Comparison of ENCODE assay signal across 8 cellular contexts in the genomic region with DNA sequence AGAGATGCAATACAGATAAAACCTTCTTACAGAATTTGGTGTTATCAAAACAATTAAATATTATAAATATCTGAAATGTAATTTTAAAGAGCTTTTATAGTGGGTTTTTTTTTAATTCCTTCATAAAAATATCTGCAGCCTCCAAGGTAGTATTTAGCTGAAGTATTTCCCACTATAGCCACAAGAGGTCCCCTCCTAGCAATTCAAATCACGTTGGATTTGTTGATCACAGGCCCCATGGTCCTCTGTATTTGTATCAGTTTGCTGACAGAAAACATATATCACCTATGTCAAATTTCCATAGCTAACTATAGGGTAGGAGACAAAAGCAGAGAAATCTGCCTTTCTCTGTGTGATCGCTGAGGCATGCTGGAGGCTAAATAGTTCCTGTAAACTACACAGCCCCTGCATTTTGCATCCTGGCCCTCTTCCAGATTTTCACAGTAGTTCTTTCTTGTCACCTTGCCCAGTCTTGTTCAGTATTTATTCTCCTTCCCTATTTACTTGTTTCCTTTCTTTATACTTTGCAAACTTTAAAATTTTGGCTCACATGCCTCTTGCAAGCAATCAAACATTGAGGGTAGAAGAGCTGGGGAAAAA. TPM values are rescaled to one million over a fixed set of nuclear protein-coding genes. Genes with fewer than 3 reads are reported as not detected.
DNase-seq lines count a peak whose midpoint lies in the region; ATAC-seq and TF ChIP-seq lines count a peak whose summit lies in the region.

No MANE protein-coding gene starts in this region.

- H3K4me3 Mint-ChIP-seq in nephron progenitor cell, result no peak overlapping the region
- H3K4me3 Mint-ChIP-seq in activated T-helper 2 cell treated with anti-CD3 and anti-CD28 coated beads, Interferon-gamma antibody, Interleukin-2, Interleukin-4, amounts not matched to agents 10 μg/mL and 5 μg/mL and 100 μg/mL, durations not matched to agents 14 hours and 24 hours and 36 hours (ENCODE audit: low read depth), result no peak overlapping the region

- intact Hi-C loops in esophagus squamous epithelium (cut with DNase I), result loop anchor here (5.0 kb wide), 1 partner anchor 85 kb away; no protein-coding TSS in a partner anchor
- intact Hi-C loops in activated T-helper 2 cell treated with anti-CD3 and anti-CD28 coated beads, Interferon-gamma antibody, Interleukin-2, Interleukin-4, amounts not matched to agents 10 μg/mL and 5 μg/mL and 100 μg/mL, durations not matched to agents 14 hours and 24 hours and 36 hours (cut with micrococcal nuclease), result loop anchor here (1.0 kb wide), 1 partner anchor 83 kb away; no protein-coding TSS in a partner anchor

- H3K27me3 Mint-ChIP-seq in nephron progenitor cell (ENCODE audit: low read depth, poor library complexity), result peaks cover 4% of the 10 kb centered on the region
- peaks cover 41% of the 10 kb centered on the region for H3K27me3 Mint-ChIP-seq in activated T-helper 2 cell treated with anti-CD3 and anti-CD28 coated beads, Interferon-gamma antibody, Interleukin-2, Interleukin-4, amounts not matched to agents 10 μg/mL and 5 μg/mL and 100 μg/mL, durations not matched to agents 14 hours and 24 hours and 36 hours (ENCODE audit: low read depth)

- TF ChIP-seq POLR2A in esophagus squamous epithelium (IDR thresholded peaks at IDR 0.05), result no peak

- H3K27me3 ChIP-seq in Karpas-422 (ENCODE audit: low read length) (no peaks in the 10 kb centered on the region; the same call in 1 of the 2 replicates), esophagus squamous epithelium (no peaks in the 10 kb centered on the region)

- H3K27ac ChIP-seq in 22Rv1 (peak overlapping the region; percentile 22; the same call in 1 of the 2 replicates), Karpas-422 (ENCODE audit: low read length) (no peak overlapping the region), esophagus squamous epithelium (no peak overlapping the region)

- no peaks in the 10 kb centered on the region for H3K79me2 ChIP-seq in Karpas-422 (ENCODE audit: low read length)

- peaks cover 32% of the 10 kb centered on the region for H3K9me3 Mint-ChIP-seq in nephron progenitor cell
- H3K9me3 Mint-ChIP-seq in activated T-helper 2 cell treated with anti-CD3 and anti-CD28 coated beads, Interferon-gamma antibody, Interleukin-2, Interleukin-4, amounts not matched to agents 10 μg/mL and 5 μg/mL and 100 μg/mL, durations not matched to agents 14 hours and 24 hours and 36 hours, result no peaks in the 10 kb centered on the region

- peak; percentile 89 for ATAC-seq in GM21737 (IDR thresholded peaks at IDR 0.05; ENCODE audit: unreplicated experiment)
- ATAC-seq in SK-N-SH treated with all-trans-retinoic acid at 6 μM for 48 hours, result peak; percentile 95

- peaks cover 7% of the 10 kb centered on the region for H3K36me3 Mint-ChIP-seq in nephron progenitor cell (ENCODE audit: low read depth)
- H3K36me3 Mint-ChIP-seq in activated T-helper 2 cell treated with anti-CD3 and anti-CD28 coated beads, Interferon-gamma antibody, Interleukin-2, Interleukin-4, amounts not matched to agents 10 μg/mL and 5 μg/mL and 100 μg/mL, durations not matched to agents 14 hours and 24 hours and 36 hours (ENCODE audit: low read depth), result no peaks in the 10 kb centered on the region

- no peak overlapping the region for H3K4me2 ChIP-seq in Karpas-422 (ENCODE audit: low read depth, low read length, poor library complexity, severe bottlenecking)

- H3K4me3 ChIP-seq in Karpas-422 (ENCODE audit: low read length) (no peak overlapping the region), esophagus squamous epithelium (no peak overlapping the region)

- H3K9me3 ChIP-seq in Karpas-422 (ENCODE audit: low read length), result no peaks in the 10 kb centered on the region
- no peaks in the 10 kb centered on the region for H3K9me3 ChIP-seq in esophagus squamous epithelium

- H3K4me1 Mint-ChIP-seq in nephron progenitor cell, result no peaks in the 10 kb centered on the region
- peaks cover 8% of the 10 kb centered on the region for H3K4me1 Mint-ChIP-seq in activated T-helper 2 cell treated with anti-CD3 and anti-CD28 coated beads, Interferon-gamma antibody, Interleukin-2, Interleukin-4, amounts not matched to agents 10 μg/mL and 5 μg/mL and 100 μg/mL, durations not matched to agents 14 hours and 24 hours and 36 hours (ENCODE audit: low read depth)

- H3K27ac Mint-ChIP-seq in nephron progenitor cell, result no peak overlapping the region
- no peak overlapping the region for H3K27ac Mint-ChIP-seq in activated T-helper 2 cell treated with anti-CD3 and anti-CD28 coated beads, Interferon-gamma antibody, Interleukin-2, Interleukin-4, amounts not matched to agents 10 μg/mL and 5 μg/mL and 100 μg/mL, durations not matched to agents 14 hours and 24 hours and 36 hours

- H3K9me2 ChIP-seq in Karpas-422 (replicated peaks; ENCODE audit: insufficient read depth, low read length), result no peaks in the 10 kb centered on the region

- 0% methylated on average over 2 of the region's 2 CpGs for WGBS in esophagus squamous epithelium, 2 donors

- TF ChIP-seq CTCF in 22Rv1 (IDR thresholded peaks at IDR 0.05) (peak; percentile 85), esophagus squamous epithelium (IDR thresholded peaks at IDR 0.05) (peak; percentile 30 to 65 (median 54)), nephron progenitor cell (IDR thresholded peaks at IDR 0.05) (peak; percentile 67)

- DNase-seq in DMS53 treated with DMSO at 0.1 percent for 48 hours (lab: John Stamatoyannopoulos, UW; ENCODE audit: unreplicated experiment) (peak; percentile 59), Karpas-422 (peak; percentile 82), esophagus squamous epithelium (lab: John Stamatoyannopoulos, UW) (no peak), nephron progenitor cell (peak; percentile 4)
- DNase-seq in activated T-helper 2 cell treated with anti-CD3 and anti-CD28 coated beads, Interferon-gamma antibody, Interleukin-2, Interleukin-4, amounts not matched to agents 10 μg/mL and 5 μg/mL and 100 μg/mL, durations not matched to agents 14 hours and 24 hours and 36 hours (ENCODE audit: low spot score), result no peak

- H3K36me3 ChIP-seq in Karpas-422 (ENCODE audit: insufficient read depth, low read length), result no peaks in the 10 kb centered on the region
- no peaks in the 10 kb centered on the region for H3K36me3 ChIP-seq in esophagus squamous epithelium

- no peak overlapping the region for H2AFZ ChIP-seq in Karpas-422 (ENCODE audit: low read length)

- no peak overlapping the region for H3K9ac ChIP-seq in Karpas-422 (ENCODE audit: low read length)

- no peaks in the 10 kb centered on the region for H4K20me1 ChIP-seq in Karpas-422 (ENCODE audit: insufficient read depth, low read depth, low read length)

- H3K4me1 ChIP-seq in Karpas-422 (ENCODE audit: low read length), result peaks cover 17% of the 10 kb centered on the region
- H3K4me1 ChIP-seq in esophagus squamous epithelium, result peaks cover 0 to 6% (median 4%) of the 10 kb centered on the region in 3 donors

TF ChIP-seq in SK-N-SH treated with all-trans-retinoic acid at 6 μM for 48 hours, 23 proteins besides CTCF, POLR2A, EP300 and RAD21:
- TF ChIP-seq, protein P1, sequence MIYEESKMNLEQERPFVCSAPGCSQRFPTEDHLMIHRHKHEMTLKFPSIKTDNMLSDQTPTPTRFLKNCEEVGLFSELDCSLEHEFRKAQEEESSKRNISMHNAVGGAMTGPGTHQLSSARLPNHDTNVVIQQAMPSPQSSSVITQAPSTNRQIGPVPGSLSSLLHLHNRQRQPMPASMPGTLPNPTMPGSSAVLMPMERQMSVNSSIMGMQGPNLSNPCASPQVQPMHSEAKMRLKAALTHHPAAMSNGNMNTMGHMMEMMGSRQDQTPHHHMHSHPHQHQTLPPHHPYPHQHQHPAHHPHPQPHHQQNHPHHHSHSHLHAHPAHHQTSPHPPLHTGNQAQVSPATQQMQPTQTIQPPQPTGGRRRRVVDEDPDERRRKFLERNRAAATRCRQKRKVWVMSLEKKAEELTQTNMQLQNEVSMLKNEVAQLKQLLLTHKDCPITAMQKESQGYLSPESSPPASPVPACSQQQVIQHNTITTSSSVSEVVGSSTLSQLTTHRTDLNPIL (CRISPR knock-in tag; IDR thresholded peaks at IDR 0.05; ENCODE audit: low read depth), result no peak

RNA-seq across cellular contexts. Expression of gene CTNNA3, which starts 1.8 kb away (rescaled TPM):
- total RNA-seq in Karpas-422 (2014; rRNA removed; shearing (Covaris generic); ENCODE audit: low replicate concordance), result 0.07 TPM in 1 of 2 replicates, not detected in the other
- 1 to 10 TPM in 1 of 4 donors, under 1 TPM in 2, not detected in 1; 0.29 to 1.9 (median 0.61) TPM for total RNA-seq in esophagus squamous epithelium
- total RNA-seq in activated T-helper 2 cell treated with anti-CD3 and anti-CD28 coated beads, Interferon-gamma antibody, Interleukin-2, Interleukin-4, amounts not matched to agents 10 μg/mL and 5 μg/mL and 100 μg/mL, durations not matched to agents 14 hours and 24 hours and 36 hours, result not detected in 2 replicates

Comparison
In these comparisons a context has a peak if more than half of its experiments do, and no peak if none do; other contexts are left out.
1. DNase-seq: peak in DMS53 treated with DMSO at 0.1 percent for 48 hours (single experiment), Karpas-422 (single experiment) and nephron progenitor cell (single experiment); none in esophagus squamous epithelium (single experiment) and activated T-helper 2 cell treated with anti-CD3 and anti-CD28 coated beads, Interferon-gamma antibody, Interleukin-2, Interleukin-4, amounts not matched to agents 10 μg/mL and 5 μg/mL and 100 μg/mL, durations not matched to agents 14 hours and 24 hours and 36 hours (single experiment).
2. Peak in every context shown above with its lines, with median percentiles within 50 percentile points of each other: CTCF ChIP-seq.